ENCODE assay signal across 17 cellular contexts in genomic region chr2:19762142-19762541, GRCh38.
"Had no signal": no experiment of that assay in that cellular context is flagged by ENCODE, and none has a peak within 500 bp of the region (broad histone marks: within the 10 kb centered on the region; RNA-seq: fewer than 3 reads in every experiment).

No MANE protein-coding gene starts in this region.

- H3K36me3 ChIP-seq: neutrophil, right lobe of liver, upper lobe of left lung had no signal

- H3K27me3 ChIP-seq: neutrophil, right lobe of liver, upper lobe of left lung had no signal

- H2AFZ ChIP-seq: parathyroid adenoma had no signal

- H3K79me2 ChIP-seq: parathyroid adenoma had no signal

- DNase-seq: activated CD4-positive, alpha-beta memory T cell treated with anti-CD3 and anti-CD28 coated beads for 36 hours; activated CD4-positive, alpha-beta T cell treated with anti-CD3 and anti-CD28 coated beads for 48 hours; activated gamma-delta T cell treated with Interleukin-2 at 50 U/mL for 16 hours; cerebellar nuclear complex; foreskin melanocyte; hippocampal formation; left colon; right lobe of liver; stimulated activated CD4-positive, alpha-beta T cell treated with anti-CD3 and anti-CD28 coated beads, Interleukin-15, amount 100 ng/mL, for 24 hours; stimulated activated naive B cell treated with anti-CD40 and anti-IgM and Interleukin-4, amounts not matched to agents 10 μg/mL and 1 μg/mL and 100 μg/mL, for 72 hours; SW 1271; T-helper 17 cell; upper lobe of left lung had no signal

- H3K4me2 ChIP-seq: smooth muscle cell had no signal

- H3K4me1 ChIP-seq: parathyroid adenoma, right lobe of liver, upper lobe of left lung had no signal

- ATAC-seq: left colon; right lobe of liver; stimulated activated naive B cell treated with anti-CD40 and anti-IgM and Interleukin-4, amounts not matched to agents 10 μg/mL and 1 μg/mL and 100 μg/mL, for 72 hours; T-helper 17 cell had no signal

- H3K27ac ChIP-seq: epithelial cell of prostate, neutrophil, parathyroid adenoma, right lobe of liver, upper lobe of left lung had no signal

- H3K9me3 ChIP-seq: neutrophil, right lobe of liver had no signal

- H3K9ac ChIP-seq: parathyroid adenoma had no signal

- H3K4me3 ChIP-seq: right lobe of liver, smooth muscle cell, upper lobe of left lung had no signal
